In genomic region chr7:7256731-7257274, GRCh38 we compare ENCODE assay signal across 18 cellular contexts.
DNase-seq lines count a peak whose midpoint lies in the region; ATAC-seq and TF ChIP-seq lines count a peak whose summit lies in the region.
"Had no signal": no experiment of that assay in that cellular context is flagged by ENCODE, and none has a peak within 500 bp of the region (broad histone marks: within the 10 kb centered on the region; RNA-seq: fewer than 3 reads in every experiment).

No MANE protein-coding gene starts in this region.

- no peak for ATAC-seq in activated T-cell treated with anti-CD3 and anti-CD28 coated beads, Interleukin-2, amount 50 U/mL, for 72 hours (replicated peaks in 1 of 2)
- peak; percentile 77 to 96 (median 88) for ATAC-seq in heart right ventricle
- ATAC-seq in HG03520 (IDR thresholded peaks at IDR 0.05; ENCODE audit: unreplicated experiment): no peak
- no peak for ATAC-seq in HG02588 (IDR thresholded peaks at IDR 0.05; ENCODE audit: unreplicated experiment)
- ATAC-seq: A549, pancreas had no signal

- TF ChIP-seq CTCF in Peyer's patch (IDR thresholded peaks at IDR 0.05): no peak
- peak in 2 of 9 donors; percentile 13 to 27 for TF ChIP-seq CTCF in heart right ventricle (IDR thresholded peaks at IDR 0.05)
- TF ChIP-seq CTCF in spleen (IDR thresholded peaks at IDR 0.05 in 8 of 11, conservative IDR thresholded peaks at IDR 0.05 in 3 of 11): no peak

- H3K27ac Mint-ChIP-seq in activated T-cell treated with anti-CD3 and anti-CD28 coated beads, Interleukin-2, amount 50 U/mL, for 72 hours: peak overlapping the region; percentile 61

- no peak overlapping the region for H3K4me3 ChIP-seq in Peyer's patch
- H3K4me3 ChIP-seq in heart right ventricle: no peak overlapping the region
- no peak overlapping the region for H3K4me3 ChIP-seq in spleen
- H3K4me3 ChIP-seq: A549, pancreas had no signal

- H3K9me3 Mint-ChIP-seq in activated T-cell treated with anti-CD3 and anti-CD28 coated beads, Interleukin-2, amount 50 U/mL, for 72 hours: peaks cover 0 to 3% of the 10 kb centered on the region in 2 donors

- intact Hi-C loops in heart right ventricle (cut with DNase I): loop anchor here in 2 of 10 donors (5.0 to 10.0 kb wide), 3 partner anchors 75 to 308 kb away; partner anchors contain the start of genes C1GALT1 (in 1 of the 2) and MIOS (in 1 of the 2)
- intact Hi-C loops in spleen (cut with DNase I; ENCODE audit: low total_unique reads): no loop called here
- intact Hi-C loops in head of caudate nucleus (cut with DNase I): no loop called here

- no peaks in the 10 kb centered on the region for H3K9me3 ChIP-seq in Peyer's patch
- peaks cover 0 to 18% (median 0%) of the 10 kb centered on the region in 11 donors for H3K9me3 ChIP-seq in heart right ventricle
- H3K9me3 ChIP-seq in spleen: peaks cover 0 to 17% (median 9%) of the 10 kb centered on the region in 8 donors
- H3K9me3 ChIP-seq: A549 had no signal

- no peak overlapping the region for H3K4me3 Mint-ChIP-seq in activated T-cell treated with anti-CD3 and anti-CD28 coated beads, Interleukin-2, amount 50 U/mL, for 72 hours

- H3K36me3 Mint-ChIP-seq in activated T-cell treated with anti-CD3 and anti-CD28 coated beads, Interleukin-2, amount 50 U/mL, for 72 hours (ENCODE audit: insufficient read depth in 2 of 2): peaks cover 0 to 3% of the 10 kb centered on the region in 2 donors

- TF ChIP-seq POLR2A in Peyer's patch (IDR thresholded peaks at IDR 0.05): no peak
- TF ChIP-seq POLR2A in spleen (IDR thresholded peaks at IDR 0.05): no peak

- 47 to 71% methylated on average over 6 of the region's 6 CpGs for WGBS in heart right ventricle, 2 donors
- WGBS in spleen, 5 donors: 80 to 92% (median 88%) methylated on average over 6 of the region's 6 CpGs

- DNase-seq in activated T-cell treated with anti-CD3 and anti-CD28 coated beads, Interleukin-2, amount 50 U/mL, for 72 hours: no peak
- no peak for DNase-seq in activated T-cell treated with anti-CD3 and anti-CD28 coated beads, Interleukin-2, amount 50 U/mL, for 48 hours
- no peak for DNase-seq in Peyer's patch
- peak in 1 of 2 donors; percentile 42 for DNase-seq in heart right ventricle
- DNase-seq in spleen: no peak
- DNase-seq in head of caudate nucleus: no peak
- DNase-seq: amygdala, GDM1, islet precursor cell, KBM-7, midbrain, NCI-H1417, NCI-H345, pancreas, WERI-Rb-1 had no signal

- H3K4me1 ChIP-seq in Peyer's patch (peaks cover 0 to 18% (median 4%) of the 10 kb centered on the region in 4 donors), heart right ventricle (peaks cover 0 to 45% (median 8%) of the 10 kb centered on the region in 9 donors), spleen (peaks cover 5 to 74% (median 33%) of the 10 kb centered on the region in 6 donors)
- H3K4me1 ChIP-seq: A549, pancreas had no signal

- H3K27me3 ChIP-seq in Peyer's patch (no peaks in the 10 kb centered on the region), heart right ventricle (no peaks in the 10 kb centered on the region), spleen (replicated peaks in 1 of 7) (no peaks in the 10 kb centered on the region)
- H3K27me3 ChIP-seq: pancreas had no signal

- H3K36me3 ChIP-seq in Peyer's patch (no peaks in the 10 kb centered on the region), heart right ventricle (peaks cover 0 to 10% (median 0%) of the 10 kb centered on the region in 9 donors), spleen (peaks cover 0 to 6% (median 0%) of the 10 kb centered on the region in 6 donors)
- H3K36me3 ChIP-seq: pancreas had no signal

- H3K4me1 Mint-ChIP-seq in activated T-cell treated with anti-CD3 and anti-CD28 coated beads, Interleukin-2, amount 50 U/mL, for 72 hours (ENCODE audit: low read depth): peaks cover 31% of the 10 kb centered on the region

- H3K27ac ChIP-seq in Peyer's patch (peak overlapping the region; percentile 55 to 71 (median 70)), heart right ventricle (peak overlapping the region in 6 of 10 donors; percentile 20 to 84 (median 52)), spleen (peak overlapping the region; percentile 38 to 93 (median 90))
- H3K27ac ChIP-seq: A549, pancreas, WERI-Rb-1 had no signal

- H3K27me3 Mint-ChIP-seq in activated T-cell treated with anti-CD3 and anti-CD28 coated beads, Interleukin-2, amount 50 U/mL, for 72 hours (ENCODE audit: low read depth): no peaks in the 10 kb centered on the region

Comparison
In these comparisons a context has a peak if more than half of its experiments do, and no peak if none do; other contexts are left out.
1. ATAC-seq: peak in heart right ventricle (8 of 8); none in activated T-cell treated with anti-CD3 and anti-CD28 coated beads, Interleukin-2, amount 50 U/mL, for 72 hours (0 of 2), HG03520 (single experiment) and HG02588 (single experiment).
2. Peak in every context shown above with its lines, with median percentiles within 50 percentile points of each other: H3K27ac ChIP-seq.